2 cellular contexts compared by ENCODE assay signal in the genomic region with DNA sequence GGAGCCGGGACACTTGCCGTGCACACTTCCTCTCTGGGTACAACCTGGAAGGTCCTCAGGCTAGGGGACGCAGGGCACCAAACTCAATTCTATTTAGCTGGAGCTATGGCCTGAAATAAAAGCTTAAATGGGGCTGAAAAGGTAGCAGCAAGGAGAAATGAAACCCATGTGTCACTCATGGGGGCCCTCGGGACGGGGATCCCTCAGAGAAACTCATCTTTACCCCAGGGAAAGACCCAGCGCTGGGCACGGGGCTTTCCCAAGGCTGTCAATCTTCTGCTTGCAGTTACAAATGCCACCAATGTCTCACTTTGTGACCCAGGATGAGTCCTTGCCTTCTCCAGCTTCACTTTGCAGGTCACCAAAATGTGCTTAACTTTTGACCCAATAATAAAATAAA.
TF ChIP-seq lines count a peak whose summit lies in the region.

No MANE protein-coding gene starts in this region.

TF ChIP-seq in K562, 482 proteins besides CTCF, POLR2A, EP300 and RAD21 (continued from another document):
- TF ChIP-seq, protein P1, sequence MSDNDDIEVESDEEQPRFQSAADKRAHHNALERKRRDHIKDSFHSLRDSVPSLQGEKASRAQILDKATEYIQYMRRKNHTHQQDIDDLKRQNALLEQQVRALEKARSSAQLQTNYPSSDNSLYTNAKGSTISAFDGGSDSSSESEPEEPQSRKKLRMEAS (CRISPR knock-in tag; IDR thresholded peaks at IDR 0.05) = no peak
- TF ChIP-seq BCOR (IDR thresholded peaks at IDR 0.05) (no peak), FOXJ2 (tag; IDR thresholded peaks at IDR 0.05) (no peak), ZNF354B (CRISPR knock-in tag; IDR thresholded peaks at IDR 0.05) (no peak), SPI1 (IDR thresholded peaks at IDR 0.05; ENCODE audit: borderline replicate concordance, low read depth, low read length) (0 out of 2 replicates have a peak, but pooled peaks have one; percentile 0), ESRRB (CRISPR knock-in tag; IDR thresholded peaks at IDR 0.05; ENCODE audit: borderline replicate concordance) (no peak), HNRNPLL (IDR thresholded peaks at IDR 0.05; ENCODE audit: low read depth, low read length, poor library complexity, severe bottlenecking) (no peak), NFIX (CRISPR knock-in tag; IDR thresholded peaks at IDR 0.05; ENCODE audit: low read depth) (no peak), MCM7 (IDR thresholded peaks at IDR 0.05) (no peak)

TF ChIP-seq in HEK293T, 16 proteins besides CTCF, POLR2A, EP300 and RAD21 (continued from another document):
- no peak for TF ChIP-seq NFRKB (IDR thresholded peaks at IDR 0.05)
